In the genomic region with DNA sequence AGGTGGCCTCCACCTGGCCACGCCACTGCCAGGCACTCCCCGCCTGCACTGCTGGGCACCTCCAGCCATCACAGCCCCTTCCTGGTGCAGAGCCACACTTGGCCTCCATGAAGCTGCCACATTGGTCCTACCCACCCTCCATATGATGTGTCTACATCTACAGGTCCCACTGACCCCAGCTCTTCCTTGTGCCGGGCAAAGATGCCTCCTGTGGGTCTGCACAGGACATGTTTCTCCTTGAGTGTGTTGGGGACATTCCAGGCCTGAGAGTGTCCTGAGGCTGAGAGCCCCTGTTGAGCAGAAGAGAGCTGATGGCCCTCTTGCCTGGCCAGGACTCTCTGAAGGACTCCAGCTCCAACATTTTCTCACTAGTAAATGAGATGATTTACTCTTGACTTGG, we compare ENCODE assay signal across 27 cellular contexts. TPM values are rescaled to one million over a fixed set of nuclear protein-coding genes. Genes with fewer than 3 reads are reported as not detected.
"Had no signal": no experiment of that assay in that cellular context is flagged by ENCODE, and none has a peak within 500 bp of the region (broad histone marks: within the 10 kb centered on the region; RNA-seq: fewer than 3 reads in every experiment).

No MANE protein-coding gene starts in this region.

- H3K9me3 ChIP-seq: colonic mucosa, esophagus muscularis mucosa, lower lobe of right lung, neutrophil, right lobe of liver, suprapubic skin, transverse colon, upper lobe of right lung, uterus had no signal

- H3K36me3 ChIP-seq: colonic mucosa, lower lobe of right lung, neutrophil, right lobe of liver, suprapubic skin, transverse colon, upper lobe of right lung, uterus had no signal

- ATAC-seq: foreskin keratinocyte; left ventricle myocardium superior; lower lobe of right lung; naive thymus-derived CD8-positive, alpha-beta T cell; right lobe of liver; stimulated activated naive CD8-positive, alpha-beta T cell treated with anti-CD3 and anti-CD28 coated beads, Interleukin-15, amount 100 ng/mL, for 72 hours; upper lobe of right lung had no signal

- H3K9ac ChIP-seq: parathyroid adenoma had no signal

- DNase-seq: colonic mucosa; effector CD8-positive, alpha-beta T cell; endodermal cell; foreskin keratinocyte; glutamatergic neuron; hypothalamus; left ventricle myocardium superior; lower lobe of right lung; naive thymus-derived CD8-positive, alpha-beta T cell; nephron progenitor cell; right lobe of liver; small intestine; stimulated activated CD4-positive, alpha-beta T cell treated with anti-CD3 and anti-CD28 coated beads, Interleukin-15, amount 100 ng/mL, for 24 hours; stimulated activated CD4-positive, alpha-beta T cell treated with anti-CD3 and anti-CD28 coated beads, Interleukin-2, amount 100 ng/mL, for 48 hours; stimulated activated naive CD4-positive, alpha-beta T cell; stimulated activated naive CD8-positive, alpha-beta T cell treated with anti-CD3 and anti-CD28 coated beads, Interleukin-15, amount 100 ng/mL, for 72 hours; transverse colon; upper lobe of right lung; uterus had no signal

- H2AFZ ChIP-seq: parathyroid adenoma had no signal

- H3K9me3 Mint-ChIP-seq: dendritic cell treated with granulocyte-macrophage colony-stimulating factor and Interleukin-4, amounts not matched to agents 40 ng/mL and 50 ng/mL, for 4 days; endodermal cell had no signal

- H3K4me3 ChIP-seq: colonic mucosa, esophagus muscularis mucosa, lower lobe of right lung, right lobe of liver, suprapubic skin, transverse colon, upper lobe of right lung, uterus had no signal

- H3K27ac Mint-ChIP-seq: dendritic cell treated with granulocyte-macrophage colony-stimulating factor and Interleukin-4, amounts not matched to agents 40 ng/mL and 50 ng/mL, for 4 days; endodermal cell; naive thymus-derived CD8-positive, alpha-beta T cell; nephron progenitor cell; progenitor cell of endocrine pancreas; stimulated activated naive CD8-positive, alpha-beta T cell treated with anti-CD3 and anti-CD28 coated beads, Interleukin-15, amount 100 ng/mL, for 72 hours had no signal

- H3K27me3 ChIP-seq: colonic mucosa, foreskin keratinocyte, right lobe of liver, uterus had no signal

- FAIRE-seq: keratinocyte, small intestine had no signal

- H3K27ac ChIP-seq: colonic mucosa, epithelial cell of prostate, esophagus muscularis mucosa, foreskin keratinocyte, lower lobe of right lung, neutrophil, parathyroid adenoma, right lobe of liver, suprapubic skin, transverse colon, upper lobe of right lung had no signal

- H3K4me3 Mint-ChIP-seq: dendritic cell treated with granulocyte-macrophage colony-stimulating factor and Interleukin-4, amounts not matched to agents 40 ng/mL and 50 ng/mL, for 4 days; endodermal cell; naive thymus-derived CD8-positive, alpha-beta T cell; nephron progenitor cell; stimulated activated naive CD8-positive, alpha-beta T cell treated with anti-CD3 and anti-CD28 coated beads, Interleukin-15, amount 100 ng/mL, for 72 hours had no signal

- H3K79me2 ChIP-seq: parathyroid adenoma had no signal

- H3K4me1 Mint-ChIP-seq: naive thymus-derived CD8-positive, alpha-beta T cell; stimulated activated naive CD8-positive, alpha-beta T cell treated with anti-CD3 and anti-CD28 coated beads, Interleukin-15, amount 100 ng/mL, for 72 hours had no signal

- H3K4me1 ChIP-seq: colonic mucosa, lower lobe of right lung, right lobe of liver, transverse colon, upper lobe of right lung had no signal

RNA-seq across cellular contexts. Expression of a gene that starts 7.5 kb away (rescaled TPM):
- total RNA-seq: naive thymus-derived CD8-positive, alpha-beta T cell had no signal
- polyA plus RNA-seq: naive thymus-derived CD8-positive, alpha-beta T cell had no signal
